2 cellular contexts compared by ENCODE assay signal in the genomic region with DNA sequence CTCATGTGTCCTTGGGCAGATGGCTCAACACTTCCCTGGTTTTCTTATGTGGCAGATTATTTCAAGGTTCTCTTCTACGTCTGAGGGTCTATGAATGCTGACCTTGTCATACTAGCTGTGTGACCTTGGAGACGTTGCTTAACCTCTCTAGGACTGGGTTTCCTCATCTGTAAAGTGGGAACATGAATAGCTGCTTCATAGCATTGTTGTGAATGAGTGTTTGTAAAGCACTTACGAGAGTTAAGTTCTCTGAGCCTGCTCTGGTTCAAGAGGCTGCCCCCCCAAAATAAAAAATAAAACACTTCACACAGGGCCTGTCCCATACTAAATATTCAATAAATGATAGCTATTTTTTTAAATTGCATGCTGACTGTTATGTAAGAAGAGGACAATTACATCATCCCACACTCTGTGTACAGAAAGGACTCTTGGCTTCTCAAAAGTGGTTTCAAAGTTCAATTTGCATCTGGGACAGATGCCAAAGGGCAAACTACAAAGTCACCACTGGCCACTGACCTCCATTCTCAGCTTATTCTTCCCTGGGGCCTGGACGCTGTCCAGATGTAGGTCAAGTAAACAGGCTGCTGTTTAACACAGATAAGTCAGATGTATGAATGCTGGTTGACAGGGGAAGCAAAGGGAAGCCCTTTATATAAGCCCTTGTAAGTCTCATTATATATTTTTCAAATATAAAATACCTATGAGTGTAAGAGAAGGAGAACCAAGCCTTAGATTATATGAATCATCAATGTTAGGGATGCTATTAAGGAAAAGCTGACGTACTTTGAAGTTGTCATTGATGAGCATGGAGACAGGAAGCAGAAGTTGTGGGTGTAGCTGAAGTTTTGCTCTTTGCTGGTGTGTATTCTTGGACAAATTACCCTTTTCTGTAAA.
TF ChIP-seq lines count a peak whose summit lies in the region.

No MANE protein-coding gene starts in this region.

TF ChIP-seq in IMR-90, 13 proteins besides CTCF, POLR2A, EP300 and RAD21:
- TF ChIP-seq RCOR1 (IDR thresholded peaks at IDR 0.05; ENCODE audit: insufficient replicate concordance, low read length) (no peak), MAFK (IDR thresholded peaks at IDR 0.05; ENCODE audit: low read depth, low read length) (no peak), NFE2L2 (IDR thresholded peaks at IDR 0.05; ENCODE audit: low read depth, low read length) (no peak), FOS (IDR thresholded peaks at IDR 0.05; ENCODE audit: low read depth, low read length) (no peak), SMC3 (IDR thresholded peaks at IDR 0.05; ENCODE audit: low read depth, low read length) (no peak), CHD1 (IDR thresholded peaks at IDR 0.05; ENCODE audit: low read depth, low read length) (no peak)
TF ChIP-seq in IMR-90: peak in this region for 0.

TF ChIP-seq in HEK293T, 16 proteins besides CTCF, POLR2A, EP300 and RAD21:
- TF ChIP-seq FOXA1 (IDR thresholded peaks at IDR 0.05) (no peak), SP1 (IDR thresholded peaks at IDR 0.05) (no peak), ARNT (IDR thresholded peaks at IDR 0.05) (no peak), FOXM1 (IDR thresholded peaks at IDR 0.05; ENCODE audit: borderline replicate concordance) (no peak)
TF ChIP-seq in HEK293T: peak in this region for 0.
